ENCODE assay signal across 29 cellular contexts in the genomic region with DNA sequence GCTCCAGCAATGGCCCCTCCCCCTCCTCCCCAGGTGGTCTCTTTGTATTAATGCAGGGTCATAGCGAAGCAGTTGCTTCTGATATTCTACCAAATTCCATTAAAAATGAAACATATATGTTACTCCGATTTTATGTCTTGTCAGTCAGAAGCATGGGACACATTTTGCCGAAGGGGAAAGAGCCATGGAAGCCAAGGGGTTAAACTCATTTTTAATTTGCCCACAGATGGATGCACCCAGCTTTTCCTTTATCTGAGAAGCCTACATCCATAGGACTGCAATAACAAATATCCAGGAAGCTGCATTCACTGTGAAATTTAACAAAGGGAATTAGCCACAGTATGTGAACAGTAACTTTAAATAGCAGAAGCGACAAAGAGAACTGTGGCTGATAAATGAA.
"Had no signal": no experiment of that assay in that cellular context is flagged by ENCODE, and none has a peak within 500 bp of the region (broad histone marks: within the 10 kb centered on the region; RNA-seq: fewer than 3 reads in every experiment).

No MANE protein-coding gene starts in this region.

- H3K9me3 ChIP-seq: ascending aorta, stomach, suprapubic skin, tibial artery, upper lobe of right lung had no signal

- H3K9me3 Mint-ChIP-seq: activated naive CD4-positive, alpha-beta T cell treated with anti-CD3 and anti-CD28 coated beads for 36 hours; activated naive CD8-positive, alpha-beta T cell treated with anti-CD3 and anti-CD28 coated beads, Interleukin-2, amount 10 ng/mL, durations not matched to agents 7 days and 5 days; activated T-cell treated with anti-CD3 and anti-CD28 coated beads, Interleukin-2, amount 50 U/mL, for 72 hours; central memory CD8-positive, alpha-beta T cell had no signal

- H3K4me3 ChIP-seq: ascending aorta, hepatocyte, sigmoid colon, smooth muscle cell, stomach, suprapubic skin, tibial artery, upper lobe of right lung had no signal

- H3K36me3 Mint-ChIP-seq: activated naive CD8-positive, alpha-beta T cell treated with anti-CD3 and anti-CD28 coated beads, Interleukin-2, amount 10 ng/mL, durations not matched to agents 7 days and 5 days; memory B cell; naive thymus-derived CD4-positive, alpha-beta T cell; stimulated activated memory B cell treated with anti-CD40 and anti-IgM and Interleukin-4, amounts not matched to agents 10 μg/mL and 1 μg/mL and 100 μg/mL, for 72 hours had no signal

- H3K27me3 ChIP-seq: ascending aorta, hepatocyte, sigmoid colon, suprapubic skin, tibial artery, upper lobe of right lung had no signal

- H3K27ac ChIP-seq: ascending aorta, hepatocyte, sigmoid colon, stomach, suprapubic skin, tibial artery, upper lobe of right lung, VCaP had no signal

- H3K79me2 ChIP-seq: hepatocyte had no signal

- DNase-seq: activated CD4-positive, alpha-beta T cell treated with anti-CD3 and anti-CD28 coated beads for 4 hours; activated CD4-positive, alpha-beta T cell treated with anti-CD3 and anti-CD28 coated beads, Interleukin-2, amount 50 U/mL, for 4 hours; activated naive CD4-positive, alpha-beta T cell treated with anti-CD3 and anti-CD28 coated beads for 36 hours; activated naive CD8-positive, alpha-beta T cell treated with anti-CD3 and anti-CD28 coated beads, Interleukin-2, amount 10 ng/mL, durations not matched to agents 7 days and 5 days; activated T-cell treated with anti-CD3 and anti-CD28 coated beads for 4 hours; activated T-cell treated with anti-CD3 and anti-CD28 coated beads, Interleukin-2, amount 50 U/mL, for 72 hours; dermis blood vessel endothelial cell; effector CD4-positive, alpha-beta T cell; glutamatergic neuron; islet precursor cell; left colon; midbrain; naive thymus-derived CD4-positive, alpha-beta T cell; posterior cingulate gyrus; sigmoid colon; stimulated activated CD4-positive, alpha-beta T cell treated with anti-CD3 and anti-CD28 coated beads, Interleukin-1b, Interleukin-23, amount 100 ng/mL, for 48 hours; stimulated activated CD4-positive, alpha-beta T cell treated with anti-CD3 and anti-CD28 coated beads, Interleukin-4, amount 100 ng/mL, for 4 hours; stimulated activated CD8-positive, alpha-beta memory T cell treated with anti-CD3 and anti-CD28 coated beads, Interleukin-4, amount 100 ng/mL, for 48 hours; stomach; tibial artery; upper lobe of right lung had no signal

- H3K4me1 Mint-ChIP-seq: activated naive CD8-positive, alpha-beta T cell treated with anti-CD3 and anti-CD28 coated beads, Interleukin-2, amount 10 ng/mL, durations not matched to agents 7 days and 5 days; central memory CD8-positive, alpha-beta T cell; memory B cell; naive thymus-derived CD4-positive, alpha-beta T cell; stimulated activated memory B cell treated with anti-CD40 and anti-IgM and Interleukin-4, amounts not matched to agents 10 μg/mL and 1 μg/mL and 100 μg/mL, for 72 hours had no signal

- H3K27me3 Mint-ChIP-seq: activated naive CD8-positive, alpha-beta T cell treated with anti-CD3 and anti-CD28 coated beads, Interleukin-2, amount 10 ng/mL, durations not matched to agents 7 days and 5 days had no signal

- H3K4me1 ChIP-seq: ascending aorta, sigmoid colon, stomach, tibial artery, upper lobe of right lung had no signal

- H3K27ac Mint-ChIP-seq: activated naive CD4-positive, alpha-beta T cell treated with anti-CD3 and anti-CD28 coated beads for 36 hours; activated naive CD8-positive, alpha-beta T cell treated with anti-CD3 and anti-CD28 coated beads, Interleukin-2, amount 10 ng/mL, durations not matched to agents 7 days and 5 days; activated T-cell treated with anti-CD3 and anti-CD28 coated beads, Interleukin-2, amount 50 U/mL, for 72 hours; memory B cell; naive thymus-derived CD4-positive, alpha-beta T cell; stimulated activated memory B cell treated with anti-CD40 and anti-IgM and Interleukin-4, amounts not matched to agents 10 μg/mL and 1 μg/mL and 100 μg/mL, for 72 hours had no signal

- H3K4me2 ChIP-seq: hepatocyte, smooth muscle cell had no signal

- ATAC-seq: activated T-cell treated with anti-CD3 and anti-CD28 coated beads, Interleukin-2, amount 50 U/mL, for 72 hours; left colon; naive thymus-derived CD4-positive, alpha-beta T cell; stimulated activated memory B cell treated with anti-CD40 and anti-IgM and Interleukin-4, amounts not matched to agents 10 μg/mL and 1 μg/mL and 100 μg/mL, for 72 hours; upper lobe of right lung had no signal

- H2AFZ ChIP-seq: hepatocyte had no signal

- H3K36me3 ChIP-seq: ascending aorta, sigmoid colon, stomach, suprapubic skin, tibial artery, upper lobe of right lung had no signal

- H3K4me3 Mint-ChIP-seq: activated naive CD4-positive, alpha-beta T cell treated with anti-CD3 and anti-CD28 coated beads for 36 hours; activated naive CD8-positive, alpha-beta T cell treated with anti-CD3 and anti-CD28 coated beads, Interleukin-2, amount 10 ng/mL, durations not matched to agents 7 days and 5 days; activated T-cell treated with anti-CD3 and anti-CD28 coated beads, Interleukin-2, amount 50 U/mL, for 72 hours; central memory CD8-positive, alpha-beta T cell; memory B cell; naive thymus-derived CD4-positive, alpha-beta T cell; stimulated activated memory B cell treated with anti-CD40 and anti-IgM and Interleukin-4, amounts not matched to agents 10 μg/mL and 1 μg/mL and 100 μg/mL, for 72 hours had no signal
